Comparison of ENCODE assay signal across 8 cellular contexts in genomic region chr2:152421521-152422367, GRCh38.
DNase-seq lines count a peak whose midpoint lies in the region; ATAC-seq, FAIRE-seq and TF ChIP-seq lines count a peak whose summit lies in the region.

No MANE protein-coding gene starts in this region.

- H3K4me3 Mint-ChIP-seq in activated T-helper 1 cell treated with anti-CD3 and anti-CD28 coated beads, Interleukin-12 subunit alpha, Interleukin-12 subunit beta, Interleukin-2, Interleukin-4 antibody, amounts not matched to agents 30 ng/mL and 10 ng/mL and 1 ng/mL, durations not matched to agents 14 hours and 24 hours and 36 hours = no peak overlapping the region

- intact Hi-C loops in activated T-helper 1 cell treated with anti-CD3 and anti-CD28 coated beads, Interleukin-12 subunit alpha, Interleukin-12 subunit beta, Interleukin-2, Interleukin-4 antibody, amounts not matched to agents 30 ng/mL and 10 ng/mL and 1 ng/mL, durations not matched to agents 14 hours and 24 hours and 36 hours (cut with micrococcal nuclease) = loop anchor here (1.0 to 2.0 kb wide), 2 partner anchors 15 to 24 kb away; no protein-coding TSS in a partner anchor

- peaks cover 33% of the 10 kb centered on the region for H3K4me1 Mint-ChIP-seq in activated T-helper 1 cell treated with anti-CD3 and anti-CD28 coated beads, Interleukin-12 subunit alpha, Interleukin-12 subunit beta, Interleukin-2, Interleukin-4 antibody, amounts not matched to agents 30 ng/mL and 10 ng/mL and 1 ng/mL, durations not matched to agents 14 hours and 24 hours and 36 hours (ENCODE audit: low read depth)

- no peaks in the 10 kb centered on the region for H3K27me3 Mint-ChIP-seq in activated T-helper 1 cell treated with anti-CD3 and anti-CD28 coated beads, Interleukin-12 subunit alpha, Interleukin-12 subunit beta, Interleukin-2, Interleukin-4 antibody, amounts not matched to agents 30 ng/mL and 10 ng/mL and 1 ng/mL, durations not matched to agents 14 hours and 24 hours and 36 hours (ENCODE audit: insufficient read depth)

- TF ChIP-seq CTCF in D721Med (IDR thresholded peaks at IDR 0.05; ENCODE audit: insufficient read depth, missing control alignments) = no peak

- peak; percentile 89 for ATAC-seq in HG02943 (IDR thresholded peaks at IDR 0.05; ENCODE audit: low read depth, unreplicated experiment)

- no peaks in the 10 kb centered on the region for H3K36me3 Mint-ChIP-seq in activated T-helper 1 cell treated with anti-CD3 and anti-CD28 coated beads, Interleukin-12 subunit alpha, Interleukin-12 subunit beta, Interleukin-2, Interleukin-4 antibody, amounts not matched to agents 30 ng/mL and 10 ng/mL and 1 ng/mL, durations not matched to agents 14 hours and 24 hours and 36 hours (ENCODE audit: low read depth)

- no peak overlapping the region for H3K27ac Mint-ChIP-seq in activated T-helper 1 cell treated with anti-CD3 and anti-CD28 coated beads, Interleukin-12 subunit alpha, Interleukin-12 subunit beta, Interleukin-2, Interleukin-4 antibody, amounts not matched to agents 30 ng/mL and 10 ng/mL and 1 ng/mL, durations not matched to agents 14 hours and 24 hours and 36 hours

- peak; percentile 50 for DNase-seq in NCI-H82 (lab: John Stamatoyannopoulos, UW)
- no peak for DNase-seq in NCI-H82 treated with DMSO at 0.1 percent for 48 hours (lab: John Stamatoyannopoulos, UW; ENCODE audit: unreplicated experiment)
- peak; percentile 74 for DNase-seq in NOMO-1 treated with dmso at 0.1 percent for 144 hours (lab: John Stamatoyannopoulos, UW; ENCODE audit: unreplicated experiment)
- DNase-seq in dermis microvascular lymphatic vessel endothelial cell (ENCODE audit: low read depth in 2 of 2) = peak; percentile 93 to 96
- DNase-seq in mucosa of gallbladder (ENCODE audit: low spot score) = peak; percentile 79
- no peak for DNase-seq in D721Med (ENCODE audit: insufficient read length, low spot score)
- no peak for DNase-seq in activated T-helper 1 cell treated with anti-CD3 and anti-CD28 coated beads, Interleukin-12 subunit alpha, Interleukin-12 subunit beta, Interleukin-2, Interleukin-4 antibody, amounts not matched to agents 30 ng/mL and 10 ng/mL and 1 ng/mL, durations not matched to agents 14 hours and 24 hours and 36 hours (ENCODE audit: low spot score)

- H3K9me3 Mint-ChIP-seq in activated T-helper 1 cell treated with anti-CD3 and anti-CD28 coated beads, Interleukin-12 subunit alpha, Interleukin-12 subunit beta, Interleukin-2, Interleukin-4 antibody, amounts not matched to agents 30 ng/mL and 10 ng/mL and 1 ng/mL, durations not matched to agents 14 hours and 24 hours and 36 hours = no peaks in the 10 kb centered on the region

- FAIRE-seq in D721Med (lab: Jason Lieb, UNC) = no peak

Comparison
In these comparisons a context has a peak if more than half of its experiments do, and no peak if none do; other contexts are left out.
1. DNase-seq: peak in NCI-H82 (single experiment), NOMO-1 treated with dmso at 0.1 percent for 144 hours (single experiment), dermis microvascular lymphatic vessel endothelial cell (2 of 2) and mucosa of gallbladder (single experiment); none in NCI-H82 treated with DMSO at 0.1 percent for 48 hours (single experiment), D721Med (single experiment) and activated T-helper 1 cell treated with anti-CD3 and anti-CD28 coated beads, Interleukin-12 subunit alpha, Interleukin-12 subunit beta, Interleukin-2, Interleukin-4 antibody, amounts not matched to agents 30 ng/mL and 10 ng/mL and 1 ng/mL, durations not matched to agents 14 hours and 24 hours and 36 hours (single experiment).